1 cellular context compared by ENCODE assay signal in genomic region chr20:62627901-62628612, GRCh38.
A peak's percentile ranks its signal among the peaks of the same experiment; 100 is the strongest.
TF ChIP-seq lines count a peak whose summit lies in the region.

No MANE protein-coding gene starts in this region.

TF ChIP-seq in HepG2, 621 proteins besides CTCF, POLR2A, EP300 and RAD21 (continues in another document):
- TF ChIP-seq ZNF30 (CRISPR knock-in tag; IDR thresholded peaks at IDR 0.05) (no peak), NR2C2 (CRISPR knock-in tag; IDR thresholded peaks at IDR 0.05; ENCODE audit: borderline replicate concordance) (no peak), NPAS2 (CRISPR knock-in tag; IDR thresholded peaks at IDR 0.05; ENCODE audit: borderline replicate concordance) (no peak), SIX1 (CRISPR knock-in tag; IDR thresholded peaks at IDR 0.05; ENCODE audit: borderline replicate concordance) (no peak), MTERF4 (CRISPR knock-in tag; IDR thresholded peaks at IDR 0.05) (0 out of 2 replicates have a peak, but pooled peaks have one; percentile 33), ZNF772 (CRISPR knock-in tag; IDR thresholded peaks at IDR 0.05) (peak; percentile 32; the same call in 1 of the 2 replicates), SSRP1 (CRISPR knock-in tag; IDR thresholded peaks at IDR 0.05) (no peak), ZNF609 (CRISPR knock-in tag; IDR thresholded peaks at IDR 0.05; ENCODE audit: borderline replicate concordance) (0 out of 2 replicates have a peak, but pooled peaks have one; percentile 30), CCAR2 (optimal IDR thresholded peaks at IDR 0.05; ENCODE audit: low read depth, low read length) (peak; percentile 65), ZNF180 (CRISPR knock-in tag; IDR thresholded peaks at IDR 0.05; ENCODE audit: borderline replicate concordance, low read depth) (no peak), THAP9 (CRISPR knock-in tag; IDR thresholded peaks at IDR 0.05; ENCODE audit: borderline replicate concordance) (no peak), ZNF512 (CRISPR knock-in tag; IDR thresholded peaks at IDR 0.05) (no peak), ZBTB37 (CRISPR knock-in tag; IDR thresholded peaks at IDR 0.05) (no peak), NRL (CRISPR knock-in tag; IDR thresholded peaks at IDR 0.05; ENCODE audit: borderline replicate concordance) (peak; percentile 64; the same call in 1 of the 2 replicates), ZBTB40 (IDR thresholded peaks at IDR 0.05) (no peak), ZBTB40 (CRISPR knock-in tag; IDR thresholded peaks at IDR 0.05) (peak; percentile 60; the same call in 1 of the 2 replicates), ZNF687 (CRISPR knock-in tag; IDR thresholded peaks at IDR 0.05) (peak; percentile 36), ZNF501 (CRISPR knock-in tag; IDR thresholded peaks at IDR 0.05) (0 out of 2 replicates have a peak, but pooled peaks have one; percentile 33), PAX8 (CRISPR knock-in tag; IDR thresholded peaks at IDR 0.05; ENCODE audit: borderline replicate concordance) (0 out of 2 replicates have a peak, but pooled peaks have one; percentile 34), THRA (CRISPR knock-in tag; IDR thresholded peaks at IDR 0.05; ENCODE audit: borderline replicate concordance) (no peak), HDAC6 (IDR thresholded peaks at IDR 0.05; ENCODE audit: low read depth, low read length) (no peak), SAP130 (CRISPR knock-in tag; IDR thresholded peaks at IDR 0.05; ENCODE audit: low read depth) (peak; percentile 28; the same call in 1 of the 2 replicates), POLR2G (IDR thresholded peaks at IDR 0.05; ENCODE audit: low read depth, low read length) (no peak)
